ENCODE assay signal across 15 cellular contexts in genomic region chr17:306536-307294, GRCh38.
"Had no signal": no experiment of that assay in that cellular context is flagged by ENCODE, and none has a peak within 500 bp of the region (broad histone marks: within the 10 kb centered on the region; RNA-seq: fewer than 3 reads in every experiment).

No MANE protein-coding gene starts in this region.

- H3K27me3 ChIP-seq: ovary, thyroid gland, uterus had no signal

- H3K9me3 ChIP-seq: ovary, SK-N-SH, thyroid gland, uterus had no signal

- ATAC-seq: left colon; naive thymus-derived CD8-positive, alpha-beta T cell; stimulated activated memory B cell treated with anti-CD40 and anti-IgM and Interleukin-4, amounts not matched to agents 10 μg/mL and 1 μg/mL and 100 μg/mL, for 72 hours; T-cell had no signal

- H3K36me3 Mint-ChIP-seq: naive thymus-derived CD8-positive, alpha-beta T cell; stimulated activated memory B cell treated with anti-CD40 and anti-IgM and Interleukin-4, amounts not matched to agents 10 μg/mL and 1 μg/mL and 100 μg/mL, for 72 hours; T-cell had no signal

- H3K27me3 Mint-ChIP-seq: memory B cell had no signal

- H3K27ac ChIP-seq: thyroid gland had no signal

- H3K4me3 Mint-ChIP-seq: activated naive CD4-positive, alpha-beta T cell treated with anti-CD3 and anti-CD28 coated beads for 36 hours; memory B cell; naive thymus-derived CD8-positive, alpha-beta T cell; stimulated activated memory B cell treated with anti-CD40 and anti-IgM and Interleukin-4, amounts not matched to agents 10 μg/mL and 1 μg/mL and 100 μg/mL, for 72 hours; T-cell had no signal

- H3K27ac Mint-ChIP-seq: activated naive CD4-positive, alpha-beta T cell treated with anti-CD3 and anti-CD28 coated beads for 36 hours; activated T-helper 2 cell treated with anti-CD3 and anti-CD28 coated beads, Interferon-gamma antibody, Interleukin-2, Interleukin-4, amounts not matched to agents 10 μg/mL and 5 μg/mL and 100 μg/mL, durations not matched to agents 14 hours and 24 hours and 36 hours; memory B cell; stimulated activated memory B cell treated with anti-CD40 and anti-IgM and Interleukin-4, amounts not matched to agents 10 μg/mL and 1 μg/mL and 100 μg/mL, for 72 hours; T-cell had no signal

- DNase-seq: activated CD4-positive, alpha-beta T cell treated with anti-CD3 and anti-CD28 coated beads, Interleukin-2, amount 50 U/mL, for 48 hours; activated CD4-positive, CD25-positive, alpha-beta regulatory T cell treated with anti-CD3 and anti-CD28 coated beads, Interleukin-2, amount 50 U/mL, for 72 hours; activated naive CD4-positive, alpha-beta T cell treated with anti-CD3 and anti-CD28 coated beads for 36 hours; foreskin fibroblast; left colon; naive thymus-derived CD8-positive, alpha-beta T cell; SK-N-SH; T-cell; T-helper 9 cell; uterus had no signal

- H3K36me3 ChIP-seq: ovary, thyroid gland, uterus had no signal

- H3K4me1 Mint-ChIP-seq: T-cell had no signal

- H3K4me1 ChIP-seq: thyroid gland, uterus had no signal

- H3K9me3 Mint-ChIP-seq: activated naive CD4-positive, alpha-beta T cell treated with anti-CD3 and anti-CD28 coated beads for 36 hours; activated T-helper 2 cell treated with anti-CD3 and anti-CD28 coated beads, Interferon-gamma antibody, Interleukin-2, Interleukin-4, amounts not matched to agents 10 μg/mL and 5 μg/mL and 100 μg/mL, durations not matched to agents 14 hours and 24 hours and 36 hours; memory B cell; naive thymus-derived CD8-positive, alpha-beta T cell; stimulated activated memory B cell treated with anti-CD40 and anti-IgM and Interleukin-4, amounts not matched to agents 10 μg/mL and 1 μg/mL and 100 μg/mL, for 72 hours; T-cell had no signal

- H3K4me3 ChIP-seq: ovary, thyroid gland, uterus had no signal
